18 cellular contexts compared by ENCODE assay signal in genomic region chr12:25266522-25266921, GRCh38.
"Had no signal": no experiment of that assay in that cellular context is flagged by ENCODE, and none has a peak within 500 bp of the region (broad histone marks: within the 10 kb centered on the region; RNA-seq: fewer than 3 reads in every experiment).

No MANE protein-coding gene starts in this region.

- H3K9me3 ChIP-seq: colonic mucosa, gastrocnemius medialis, left lung, sigmoid colon, spleen, testis, upper lobe of right lung had no signal

- H3K4me1 Mint-ChIP-seq: nephron had no signal

- H3K4me3 ChIP-seq: colonic mucosa, gastrocnemius medialis, left lung, sigmoid colon, spleen, testis, upper lobe of right lung had no signal

- H3K27ac Mint-ChIP-seq: activated naive CD8-positive, alpha-beta T cell; activated T-helper 1 cell treated with anti-CD3 and anti-CD28 coated beads, Interleukin-12 subunit alpha, Interleukin-12 subunit beta, Interleukin-2, Interleukin-4 antibody, amounts not matched to agents 30 ng/mL and 10 ng/mL and 1 ng/mL, durations not matched to agents 14 hours and 24 hours and 36 hours; nephron; stimulated activated memory B cell treated with anti-CD40 and anti-IgM and Interleukin-4, amounts not matched to agents 10 μg/mL and 1 μg/mL and 100 μg/mL, for 72 hours had no signal

- H3K4me3 Mint-ChIP-seq: activated naive CD8-positive, alpha-beta T cell; activated T-helper 1 cell treated with anti-CD3 and anti-CD28 coated beads, Interleukin-12 subunit alpha, Interleukin-12 subunit beta, Interleukin-2, Interleukin-4 antibody, amounts not matched to agents 30 ng/mL and 10 ng/mL and 1 ng/mL, durations not matched to agents 14 hours and 24 hours and 36 hours; nephron; stimulated activated memory B cell treated with anti-CD40 and anti-IgM and Interleukin-4, amounts not matched to agents 10 μg/mL and 1 μg/mL and 100 μg/mL, for 72 hours had no signal

- H3K27ac ChIP-seq: colonic mucosa, gastrocnemius medialis, left lung, spleen, testis, upper lobe of right lung had no signal

- H3K9me3 Mint-ChIP-seq: activated T-helper 1 cell treated with anti-CD3 and anti-CD28 coated beads, Interleukin-12 subunit alpha, Interleukin-12 subunit beta, Interleukin-2, Interleukin-4 antibody, amounts not matched to agents 30 ng/mL and 10 ng/mL and 1 ng/mL, durations not matched to agents 14 hours and 24 hours and 36 hours; nephron; stimulated activated memory B cell treated with anti-CD40 and anti-IgM and Interleukin-4, amounts not matched to agents 10 μg/mL and 1 μg/mL and 100 μg/mL, for 72 hours had no signal

- H3K27me3 Mint-ChIP-seq: activated naive CD8-positive, alpha-beta T cell; stimulated activated memory B cell treated with anti-CD40 and anti-IgM and Interleukin-4, amounts not matched to agents 10 μg/mL and 1 μg/mL and 100 μg/mL, for 72 hours had no signal

- H3K4me1 ChIP-seq: colonic mucosa, gastrocnemius medialis, left lung, spleen, testis, upper lobe of right lung had no signal

- ATAC-seq: gastrocnemius medialis; left lung; stimulated activated memory B cell treated with anti-CD40 and anti-IgM and Interleukin-4, amounts not matched to agents 10 μg/mL and 1 μg/mL and 100 μg/mL, for 72 hours; upper lobe of right lung had no signal

- DNase-seq: activated CD4-positive, alpha-beta T cell treated with anti-CD3 and anti-CD28 coated beads, Interleukin-2, amount 50 U/mL, for 4 hours; activated CD4-positive, CD25-positive, alpha-beta regulatory T cell treated with anti-CD3 and anti-CD28 coated beads, Interleukin-2, amount 50 U/mL, for 72 hours; amniotic stem cell; caudate nucleus; colonic mucosa; gastrocnemius medialis; head of caudate nucleus; left lung; midbrain; sigmoid colon; spleen; stimulated activated CD4-positive, alpha-beta T cell treated with anti-CD3 and anti-CD28 coated beads, Interleukin-4, amount 100 ng/mL, for 4 hours; testis; upper lobe of right lung had no signal

- H3K36me3 Mint-ChIP-seq: activated naive CD8-positive, alpha-beta T cell; stimulated activated memory B cell treated with anti-CD40 and anti-IgM and Interleukin-4, amounts not matched to agents 10 μg/mL and 1 μg/mL and 100 μg/mL, for 72 hours had no signal

- H3K27me3 ChIP-seq: colonic mucosa, gastrocnemius medialis, left lung, sigmoid colon, spleen, testis, upper lobe of right lung had no signal

- H3K36me3 ChIP-seq: colonic mucosa, gastrocnemius medialis, left lung, sigmoid colon, spleen, upper lobe of right lung had no signal
